In the genomic region with DNA sequence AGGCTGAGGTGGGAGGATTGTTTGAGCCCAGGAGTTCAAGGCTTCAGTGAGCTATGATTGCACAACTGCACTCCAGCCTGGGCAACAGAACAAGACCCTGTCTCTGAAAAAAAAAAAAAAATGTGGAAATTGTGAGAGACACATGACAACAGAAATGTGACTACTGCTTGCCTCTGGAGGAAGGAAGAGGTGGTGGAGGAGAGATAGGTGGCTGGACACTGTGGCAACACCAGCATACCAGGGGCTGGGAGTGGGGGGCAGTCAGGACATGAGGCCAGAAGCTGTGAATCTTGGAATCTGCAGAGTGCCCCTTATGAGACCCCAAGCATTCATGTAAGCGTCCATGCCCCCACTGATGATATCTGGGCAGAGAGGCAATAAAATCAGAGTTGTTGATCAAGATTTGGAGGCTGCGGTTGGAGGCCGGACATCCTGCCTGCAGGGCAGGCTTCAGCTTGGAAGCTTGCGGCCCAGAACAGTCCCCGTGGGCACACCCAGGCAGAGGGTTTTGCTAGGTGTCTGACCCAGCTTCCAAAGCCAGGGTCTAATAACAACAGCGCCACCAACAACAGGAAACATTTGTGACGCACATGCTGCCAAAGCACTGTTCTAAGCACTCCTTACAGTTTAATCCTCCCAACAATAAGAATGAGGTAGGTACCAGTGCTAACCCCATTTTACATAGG, we compare ENCODE assay signal across 8 cellular contexts. TPM values are rescaled to one million over a fixed set of nuclear protein-coding genes. Genes with fewer than 3 reads are reported as not detected.
DNase-seq lines count a peak whose midpoint lies in the region; ATAC-seq lines count a peak whose summit lies in the region.
"Had no signal": no experiment of that assay in that cellular context is flagged by ENCODE, and none has a peak within 500 bp of the region (broad histone marks: within the 10 kb centered on the region; RNA-seq: fewer than 3 reads in every experiment).

No MANE protein-coding gene starts in this region.

- peak; percentile 88 for DNase-seq in T-helper 22 cell (ENCODE audit: low read depth)
- DNase-seq in activated naive CD4-positive, alpha-beta T cell treated with anti-CD3 and anti-CD28 coated beads, Interleukin-2, amount 50 U/mL, for 16 hours = peak; percentile 32
- peak; percentile 54 for DNase-seq in ureter (ENCODE audit: low spot score)
- DNase-seq in GM19238 (ENCODE audit: insufficient read length, low spot score) = no peak
- no peak for DNase-seq in NCI-H524 treated with DMSO at 0.1 percent for 48 hours (lab: John Stamatoyannopoulos, UW)
- DNase-seq: mesenchymal stem cell had no signal

- H3K36me3 ChIP-seq in mucosa of rectum (ENCODE audit: control insufficient read depth in 2 of 2, insufficient read depth in 2 of 2, low read length in 2 of 2) = no peaks in the 10 kb centered on the region

- H3K4me1 ChIP-seq in mucosa of rectum (ENCODE audit: control insufficient read depth in 2 of 2, insufficient read depth in 2 of 2, low read length in 2 of 2) = peaks cover 15 to 19% of the 10 kb centered on the region in 2 donors

- peak overlapping the region; percentile 70 to 79 for H3K27ac ChIP-seq in mucosa of rectum (ENCODE audit: low read depth in 2 of 2, low read length in 2 of 2)

- no peak overlapping the region for H3K4me3 ChIP-seq in mucosa of rectum (ENCODE audit: low read length in 2 of 2)

- peak overlapping the region in 1 of 2 donors; percentile 24 for H3K9ac ChIP-seq in mucosa of rectum (ENCODE audit: low read depth in 1 of 2, low read length in 2 of 2)

- no peaks in the 10 kb centered on the region for H3K27me3 ChIP-seq in mucosa of rectum (ENCODE audit: control insufficient read depth in 2 of 2, insufficient read depth in 2 of 2, low read length in 2 of 2)

- H3K9me3 ChIP-seq in mucosa of rectum (ENCODE audit: control insufficient read depth in 2 of 2, low read length in 2 of 2) = no peaks in the 10 kb centered on the region

- no peak for ATAC-seq in HG03342 (IDR thresholded peaks at IDR 0.05; ENCODE audit: unreplicated experiment)

RNA-seq across cellular contexts. Expression of gene FAM187B, which starts 16.9 kb away (rescaled TPM):
- total RNA-seq in ureter = not detected

RNA-seq across cellular contexts. Expression of gene LSR, which starts 37.1 kb away (rescaled TPM):
- 55.2 TPM for total RNA-seq in ureter

RNA-seq across cellular contexts. Expression of gene USF2, which starts 57.1 kb away (rescaled TPM):
- total RNA-seq in ureter = 113 TPM

RNA-seq across cellular contexts. Expression of gene FXYD5, which starts 57.2 kb away (rescaled TPM):
- 136 TPM for total RNA-seq in ureter

Comparison
In these comparisons a context has a peak if more than half of its experiments do, and no peak if none do; other contexts are left out.
1. DNase-seq: peak in T-helper 22 cell (single experiment), activated naive CD4-positive, alpha-beta T cell treated with anti-CD3 and anti-CD28 coated beads, Interleukin-2, amount 50 U/mL, for 16 hours (single experiment) and ureter (single experiment); none in GM19238 (single experiment) and NCI-H524 treated with DMSO at 0.1 percent for 48 hours (single experiment).